21 cellular contexts compared by ENCODE assay signal in the genomic region with DNA sequence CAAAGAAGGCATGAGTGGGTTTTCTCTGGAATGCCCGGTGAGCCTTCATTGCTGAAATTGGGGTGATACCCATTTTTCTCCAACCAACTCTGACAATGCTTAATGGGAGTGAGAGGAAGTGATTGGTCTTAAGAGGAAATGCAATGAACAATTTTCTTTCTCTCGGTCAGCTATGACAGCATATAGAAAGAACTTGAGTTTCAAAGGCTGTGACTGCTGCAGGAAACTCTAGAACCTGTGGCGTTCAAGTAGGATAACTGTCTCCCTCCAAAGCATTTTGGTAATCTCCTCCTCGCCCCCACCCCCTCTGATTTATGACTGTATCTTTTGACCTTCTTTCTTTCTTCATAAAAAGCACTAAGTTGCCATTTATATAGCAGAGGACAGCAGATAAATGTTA.
DNase-seq lines count a peak whose midpoint lies in the region; ATAC-seq, FAIRE-seq and TF ChIP-seq lines count a peak whose summit lies in the region.
"Had no signal": no experiment of that assay in that cellular context is flagged by ENCODE, and none has a peak within 500 bp of the region (broad histone marks: within the 10 kb centered on the region; RNA-seq: fewer than 3 reads in every experiment).

No MANE protein-coding gene starts in this region.

- peak overlapping the region; percentile 89 for H3K27ac Mint-ChIP-seq in astrocyte (ENCODE audit: unreplicated experiment)
- H3K27ac Mint-ChIP-seq in activated T-helper 17 cell treated with anti-CD3 and anti-CD28 coated beads, Interleukin-2, amount 50 U/mL, for 72 hours: no peak overlapping the region
- H3K27ac Mint-ChIP-seq: activated CD4-positive, alpha-beta T cell treated with anti-CD3 and anti-CD28 coated beads, Interleukin-2, amount 10 ng/mL, durations not matched to agents 7 days and 5 days; GM23338 had no signal

- H3K27me3 Mint-ChIP-seq in astrocyte (ENCODE audit: low read depth, unreplicated experiment): no peaks in the 10 kb centered on the region
- H3K27me3 Mint-ChIP-seq in activated T-helper 17 cell treated with anti-CD3 and anti-CD28 coated beads, Interleukin-2, amount 50 U/mL, for 72 hours: peaks cover 10% of the 10 kb centered on the region

- peak overlapping the region; percentile 55 for H3K27ac ChIP-seq in astrocyte (ENCODE audit: low read depth, low read length)
- H3K27ac ChIP-seq: body of pancreas, left lung, SK-N-MC, skin epidermis, thoracic aorta had no signal

- H3K9ac ChIP-seq in astrocyte (ENCODE audit: low read length): peak overlapping the region; percentile 15

- H3K36me3 Mint-ChIP-seq in astrocyte (ENCODE audit: low read depth, unreplicated experiment): peaks cover 4% of the 10 kb centered on the region
- H3K36me3 Mint-ChIP-seq in activated T-helper 17 cell treated with anti-CD3 and anti-CD28 coated beads, Interleukin-2, amount 50 U/mL, for 72 hours (ENCODE audit: low read depth): no peaks in the 10 kb centered on the region

- H3K4me2 ChIP-seq in astrocyte (ENCODE audit: low read length): peak overlapping the region; percentile 46
- H3K4me2 ChIP-seq: GM23338 had no signal

- DNase-seq in HS-5 (ENCODE audit: low read depth): peak; percentile 54
- peak; percentile 89 for DNase-seq in astrocyte (ENCODE audit: low read depth)
- DNase-seq in fibroblast of the aortic adventitia (ENCODE audit: low read depth): peak; percentile 59
- peak; percentile 25 for DNase-seq in retinal pigment epithelial cell (ENCODE audit: low read depth)
- DNase-seq in NCI-H524 treated with DMSO at 0.1 percent for 48 hours (lab: John Stamatoyannopoulos, UW): no peak
- DNase-seq in AG08396 (ENCODE audit: low spot score): no peak
- DNase-seq: activated CD4-positive, alpha-beta T cell treated with anti-CD3 and anti-CD28 coated beads, Interleukin-2, amount 10 ng/mL, durations not matched to agents 7 days and 5 days; activated CD8-positive, alpha-beta memory T cell treated with anti-CD3 and anti-CD28 coated beads, Interleukin-2, amount 50 U/mL, for 48 hours; activated naive CD4-positive, alpha-beta T cell; BE2C; body of pancreas; hippocampal formation; left lung; NCI-H748 treated with DMSO at 0.1 percent for 48 hours had no signal

- no peaks in the 10 kb centered on the region for H3K9me3 ChIP-seq in astrocyte (ENCODE audit: insufficient read depth, low read depth, low read length)
- H3K9me3 ChIP-seq: BE2C, body of pancreas, left lung, thoracic aorta had no signal

- no peaks in the 10 kb centered on the region for H3K27me3 ChIP-seq in astrocyte (ENCODE audit: insufficient read depth, low read length)
- H3K27me3 ChIP-seq: BE2C, body of pancreas, left lung had no signal

- H2AFZ ChIP-seq in astrocyte (ENCODE audit: low read depth, low read length): no peak overlapping the region
- H2AFZ ChIP-seq: GM23338 had no signal

- H3K4me3 ChIP-seq in astrocyte (ENCODE audit: insufficient read depth, low read depth, low read length): no peak overlapping the region
- H3K4me3 ChIP-seq in fibroblast of the aortic adventitia (ENCODE audit: low read depth, low read length): no peak overlapping the region
- no peak overlapping the region for H3K4me3 ChIP-seq in retinal pigment epithelial cell (ENCODE audit: low read length)
- H3K4me3 ChIP-seq: body of pancreas, GM23338, left lung, SK-N-MC, skin epidermis, thoracic aorta had no signal

- H3K4me1 Mint-ChIP-seq in astrocyte (ENCODE audit: low read depth, unreplicated experiment): peaks cover 33% of the 10 kb centered on the region
- no peaks in the 10 kb centered on the region for H3K4me1 Mint-ChIP-seq in activated T-helper 17 cell treated with anti-CD3 and anti-CD28 coated beads, Interleukin-2, amount 50 U/mL, for 72 hours
- H3K4me1 Mint-ChIP-seq: activated CD4-positive, alpha-beta T cell treated with anti-CD3 and anti-CD28 coated beads, Interleukin-2, amount 10 ng/mL, durations not matched to agents 7 days and 5 days; GM23338 had no signal

- no peaks in the 10 kb centered on the region for H4K20me1 ChIP-seq in astrocyte (ENCODE audit: insufficient read depth, low read length)

- no peaks in the 10 kb centered on the region for H3K36me3 ChIP-seq in astrocyte (ENCODE audit: insufficient read depth, low read length)
- H3K36me3 ChIP-seq: BE2C, left lung, thoracic aorta had no signal

- peak overlapping the region; percentile 13 for H3K4me3 Mint-ChIP-seq in astrocyte (ENCODE audit: unreplicated experiment)
- no peak overlapping the region for H3K4me3 Mint-ChIP-seq in activated T-helper 17 cell treated with anti-CD3 and anti-CD28 coated beads, Interleukin-2, amount 50 U/mL, for 72 hours
- H3K4me3 Mint-ChIP-seq: activated CD4-positive, alpha-beta T cell treated with anti-CD3 and anti-CD28 coated beads, Interleukin-2, amount 10 ng/mL, durations not matched to agents 7 days and 5 days; GM23338 had no signal

- H3K4me1 ChIP-seq in astrocyte (ENCODE audit: insufficient read depth, low read length): peaks cover 23% of the 10 kb centered on the region
- H3K4me1 ChIP-seq: BE2C had no signal

- no peaks in the 10 kb centered on the region for H3K79me2 ChIP-seq in astrocyte (ENCODE audit: insufficient read depth, low read length)

- TF ChIP-seq CTCF in astrocyte (IDR thresholded peaks at IDR 0.05; ENCODE audit: insufficient read depth, low read depth, low read length): no peak
- no peak for TF ChIP-seq CTCF in fibroblast of the aortic adventitia (IDR thresholded peaks at IDR 0.05; ENCODE audit: insufficient read depth, low read length)
- no peak for TF ChIP-seq CTCF in retinal pigment epithelial cell (conservative IDR thresholded peaks at IDR 0.05; ENCODE audit: low read depth, low read length)

- no peak for ATAC-seq in GM19023 (IDR thresholded peaks at IDR 0.05; ENCODE audit: unreplicated experiment)
- no peak for ATAC-seq in activated T-helper 17 cell treated with anti-CD3 and anti-CD28 coated beads, Interleukin-2, amount 50 U/mL, for 72 hours (replicated peaks)
- ATAC-seq: body of pancreas, GM23338, left lung had no signal

- no peak for FAIRE-seq in astrocyte (lab: Jason Lieb, UNC)
- FAIRE-seq: TTC549 had no signal

- peaks cover 4% of the 10 kb centered on the region for H3K9me3 Mint-ChIP-seq in astrocyte (ENCODE audit: unreplicated experiment)
- H3K9me3 Mint-ChIP-seq in activated T-helper 17 cell treated with anti-CD3 and anti-CD28 coated beads, Interleukin-2, amount 50 U/mL, for 72 hours: peaks cover 15% of the 10 kb centered on the region

Comparison
In these comparisons a context has a peak if more than half of its experiments do, and no peak if none do; other contexts are left out.
1. DNase-seq: peak in HS-5 (single experiment), astrocyte (single experiment), fibroblast of the aortic adventitia (single experiment) and retinal pigment epithelial cell (single experiment); none in NCI-H524 treated with DMSO at 0.1 percent for 48 hours (single experiment) and AG08396 (single experiment).